8 cellular contexts compared by ENCODE assay signal in genomic region chr2:39243469-39244123, GRCh38. TPM values are rescaled to one million over a fixed set of nuclear protein-coding genes. Genes with fewer than 3 reads are reported as not detected.
DNase-seq lines count a peak whose midpoint lies in the region; ATAC-seq, FAIRE-seq and TF ChIP-seq lines count a peak whose summit lies in the region.

TSS of gene CDKL4 (minus strand) at chr2:39243970.

- WGBS in right lobe of liver (ENCODE audit: insufficient coverage, low coverage, low lambda C conversion rate, missing lambda C conversion rate) = 61% methylated on average over 14 of the region's 58 CpGs

- no peaks in the 10 kb centered on the region for H3K27me3 Mint-ChIP-seq in CD8-positive, alpha-beta memory T cell
- H3K27me3 Mint-ChIP-seq in astrocyte (ENCODE audit: low read depth, unreplicated experiment) (no peaks in the 10 kb centered on the region), Caco-2 (ENCODE audit: insufficient read depth, unreplicated experiment) (no peaks in the 10 kb centered on the region)

- CTCF ChIA-PET in CD8-positive, alpha-beta memory T cell (lab: Charles Lee) = interaction anchor here (2.4 kb wide), 1 partner anchor 14 kb away, joined by 15 read pairs; no protein-coding TSS in a partner anchor
- CTCF ChIA-PET in Caco-2 (lab: Charles Lee) = no interaction called here

- peak within 1 kb of the TSS; percentile 60 for H3K4me2 ChIP-seq in astrocyte (ENCODE audit: low read length)

- peaks cover 12 to 22% (median 19%) of the 10 kb centered on the region in 3 donors for H3K4me1 Mint-ChIP-seq in CD8-positive, alpha-beta memory T cell
- H3K4me1 Mint-ChIP-seq in astrocyte (ENCODE audit: low read depth, unreplicated experiment) = no peaks in the 10 kb centered on the region
- H3K4me1 Mint-ChIP-seq in Caco-2 (ENCODE audit: low read depth, unreplicated experiment) = no peaks in the 10 kb centered on the region

- H3K36me3 ChIP-seq in CD8-positive, alpha-beta memory T cell (ENCODE audit: insufficient read depth, low read length) = no peaks in the 10 kb centered on the region
- H3K36me3 ChIP-seq in astrocyte (ENCODE audit: insufficient read depth, low read length) (no peaks in the 10 kb centered on the region), right lobe of liver (no peaks in the 10 kb centered on the region), Caco-2 (ENCODE audit: control insufficient read depth, insufficient read depth, low read length) (no peaks in the 10 kb centered on the region)

- peak within 1 kb of the TSS; percentile 86 to 97 (median 88) for H3K4me3 Mint-ChIP-seq in CD8-positive, alpha-beta memory T cell
- H3K4me3 Mint-ChIP-seq in astrocyte (ENCODE audit: unreplicated experiment) (no peak within 1 kb of the TSS), Caco-2 (ENCODE audit: unreplicated experiment) (no peak within 1 kb of the TSS)

- intact Hi-C loops in right lobe of liver (cut with DNase I) = no loop called here
- intact Hi-C loops in Caco-2 (cut with micrococcal nuclease; ENCODE audit: unreplicated experiment) = no loop called here

- no peaks in the 10 kb centered on the region for H4K20me1 ChIP-seq in astrocyte (ENCODE audit: insufficient read depth, low read length)

- H3K27ac Mint-ChIP-seq in CD8-positive, alpha-beta memory T cell = peak within 1 kb of the TSS; percentile 5 to 87 (median 62)
- H3K27ac Mint-ChIP-seq in astrocyte (ENCODE audit: unreplicated experiment) = no peak within 1 kb of the TSS
- no peak within 1 kb of the TSS for H3K27ac Mint-ChIP-seq in Caco-2 (ENCODE audit: unreplicated experiment)

- BruUV-seq in Caco-2 (replicated peaks; lab: Mats Ljungman, UMichigan) = no TSS peak

- no peak for FAIRE-seq in astrocyte (lab: Jason Lieb, UNC)

- H2AFZ ChIP-seq in astrocyte (ENCODE audit: low read depth, low read length) = no peak within 1 kb of the TSS

- TF ChIP-seq POLR2A in NB4 (IDR thresholded peaks at IDR 0.05; ENCODE audit: extremely low read depth, insufficient read length) (no peak), right lobe of liver (IDR thresholded peaks at IDR 0.05) (no peak)

- no peaks in the 10 kb centered on the region for H3K27me3 ChIP-seq in CD8-positive, alpha-beta memory T cell (ENCODE audit: insufficient read depth, low read length, poor library complexity, severe bottlenecking)
- H3K27me3 ChIP-seq in astrocyte (ENCODE audit: insufficient read depth, low read length) (no peaks in the 10 kb centered on the region), right lobe of liver (no peaks in the 10 kb centered on the region), Caco-2 (replicated peaks; ENCODE audit: control insufficient read depth, insufficient read depth, low read length) (no peaks in the 10 kb centered on the region)

- no peaks in the 10 kb centered on the region for H3K9me3 ChIP-seq in CD8-positive, alpha-beta memory T cell (ENCODE audit: low read length)
- H3K9me3 ChIP-seq in astrocyte (ENCODE audit: insufficient read depth, low read depth, low read length) (no peaks in the 10 kb centered on the region), right lobe of liver (no peaks in the 10 kb centered on the region), Caco-2 (no peaks in the 10 kb centered on the region)

- POLR2A ChIA-PET in CD8-positive, alpha-beta memory T cell (lab: Charles Lee) = no interaction called here
- POLR2A ChIA-PET in Caco-2 (lab: Charles Lee) = no interaction called here

- H3K36me3 Mint-ChIP-seq in CD8-positive, alpha-beta memory T cell = peaks cover 0 to 3% (median 0%) of the 10 kb centered on the region in 3 donors
- peaks cover 1% of the 10 kb centered on the region for H3K36me3 Mint-ChIP-seq in astrocyte (ENCODE audit: low read depth, unreplicated experiment)
- H3K36me3 Mint-ChIP-seq in Caco-2 (ENCODE audit: insufficient read depth, unreplicated experiment) = peaks cover 18% of the 10 kb centered on the region

- peaks cover 3% of the 10 kb centered on the region for H3K4me1 ChIP-seq in CD8-positive, alpha-beta memory T cell (ENCODE audit: insufficient read depth, low read length)
- no peaks in the 10 kb centered on the region for H3K4me1 ChIP-seq in astrocyte (ENCODE audit: insufficient read depth, low read length)
- no peaks in the 10 kb centered on the region for H3K4me1 ChIP-seq in right lobe of liver
- H3K4me1 ChIP-seq in Caco-2 = no peaks in the 10 kb centered on the region

- H3K27ac ChIP-seq in CD8-positive, alpha-beta memory T cell (ENCODE audit: low read depth, low read length) = no peak within 1 kb of the TSS
- H3K27ac ChIP-seq in astrocyte (ENCODE audit: low read depth, low read length) = no peak within 1 kb of the TSS
- no peak within 1 kb of the TSS for H3K27ac ChIP-seq in right lobe of liver

- ATAC-seq in right lobe of liver (peak in 3 of 4 donors; percentile 53 to 62 (median 54)), HG03521 (IDR thresholded peaks at IDR 0.05; ENCODE audit: unreplicated experiment) (no peak)

- H3K79me2 ChIP-seq in astrocyte (ENCODE audit: insufficient read depth, low read length) = no peaks in the 10 kb centered on the region

- TF ChIP-seq CTCF in NB4 (IDR thresholded peaks at IDR 0.05; ENCODE audit: low read depth, low read length) (no peak), astrocyte (IDR thresholded peaks at IDR 0.05; ENCODE audit: insufficient read depth, low read depth, low read length) (no peak), right lobe of liver (IDR thresholded peaks at IDR 0.05) (no peak), Caco-2 (IDR thresholded peaks at IDR 0.05; ENCODE audit: insufficient read depth in 1 of 2, low read depth in 1 of 2, low read length in 1 of 2, severe bottlenecking in 1 of 2, unreplicated experiment in 1 of 2) (no peak)

- no peaks in the 10 kb centered on the region for H3K9me3 Mint-ChIP-seq in CD8-positive, alpha-beta memory T cell
- peaks cover 1% of the 10 kb centered on the region for H3K9me3 Mint-ChIP-seq in astrocyte (ENCODE audit: unreplicated experiment)
- no peaks in the 10 kb centered on the region for H3K9me3 Mint-ChIP-seq in Caco-2 (ENCODE audit: unreplicated experiment)

- DNase-seq in CD8-positive, alpha-beta memory T cell = peak in 4 of 5 donors; percentile 8 to 59 (median 14)
- no peak for DNase-seq in NB4 (ENCODE audit: low read depth)
- no peak for DNase-seq in astrocyte (ENCODE audit: low read depth)
- DNase-seq in right lobe of liver = peak in 1 of 3 donors; percentile 56
- DNase-seq in NCI-H1417 treated with DMSO at 0.1 percent for 48 hours (lab: John Stamatoyannopoulos, UW) = no peak
- no peak for DNase-seq in Caco-2
- DNase-seq in NCI-H128 (lab: John Stamatoyannopoulos, UW; ENCODE audit: unreplicated experiment) = no peak

- H3K4me3 ChIP-seq in CD8-positive, alpha-beta memory T cell (ENCODE audit: low read length) = peak within 1 kb of the TSS; percentile 52
- peak within 1 kb of the TSS; percentile 48 for H3K4me3 ChIP-seq in NB4 (ENCODE audit: low read depth, low read length)
- H3K4me3 ChIP-seq in astrocyte (ENCODE audit: insufficient read depth, low read depth, low read length) = peak within 1 kb of the TSS; percentile 28
- peak within 1 kb of the TSS in 1 of 3 donors; percentile 24 for H3K4me3 ChIP-seq in right lobe of liver
- H3K4me3 ChIP-seq in Caco-2 (ENCODE audit: low read depth, low read length) = no peak within 1 kb of the TSS

- H3K9ac ChIP-seq in astrocyte (ENCODE audit: low read length) = no peak within 1 kb of the TSS

RNA-seq across cellular contexts. Expression of gene CDKL4, which starts in this region (rescaled TPM):
- total RNA-seq in CD8-positive, alpha-beta memory T cell = under 1 TPM; 0.13 to 0.31 TPM
- polyA plus RNA-seq in CD8-positive, alpha-beta memory T cell = not detected
- total RNA-seq in astrocyte = 0.34 and 1.4 TPM in 2 replicates
- under 1 TPM in 3 of 6 experiments, not detected in 3; 0.18 to 0.27 (median 0.25) TPM for total RNA-seq in right lobe of liver
- 1.4 TPM in 1 of 2 replicates, not detected in the other for total RNA-seq in Caco-2 (2022)

Comparison
In these comparisons a context has a peak if more than half of its experiments do, and no peak if none do; other contexts are left out.
1. Peak in DNase-seq and H3K4me3 ChIP-seq in CD8-positive, alpha-beta memory T cell; RNA of the gene not detected or under 1 TPM.
2. Peak in ATAC-seq in right lobe of liver; RNA of the gene not detected or under 1 TPM.
3. H3K27ac Mint-ChIP-seq: peak in CD8-positive, alpha-beta memory T cell (8 of 8); none in astrocyte (single experiment) and Caco-2 (single experiment).
4. H3K4me3 Mint-ChIP-seq: peak in CD8-positive, alpha-beta memory T cell (7 of 7); none in astrocyte (single experiment) and Caco-2 (single experiment).